In the genomic region with DNA sequence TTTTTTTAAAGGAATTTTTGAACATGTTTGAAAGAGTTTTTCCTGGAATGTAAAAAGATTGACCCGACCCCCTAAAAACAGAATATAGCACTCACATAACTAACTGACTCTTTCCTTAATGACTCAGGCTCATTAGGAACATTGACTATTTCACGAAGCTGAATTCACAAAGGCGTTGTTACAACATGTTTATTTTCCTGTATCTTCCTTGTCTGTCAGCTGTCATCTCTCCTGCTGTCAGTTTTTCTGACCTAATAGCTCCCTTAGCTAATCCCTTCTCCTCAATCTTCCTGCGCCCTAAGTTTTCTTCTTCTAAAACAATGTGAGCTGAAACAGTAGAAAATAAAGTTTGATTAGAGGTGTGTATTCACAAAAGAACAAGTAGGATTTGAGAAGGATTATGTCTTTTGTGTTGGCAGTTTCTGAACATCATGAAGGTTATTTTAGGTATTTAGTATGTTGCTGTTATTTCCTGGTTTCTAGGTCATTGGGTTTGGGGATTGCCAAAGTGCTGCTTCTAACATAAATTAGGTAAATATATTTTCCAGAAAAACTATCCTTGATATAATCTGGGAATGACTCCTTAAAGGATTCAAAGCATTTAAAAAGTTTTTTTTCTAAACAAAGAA, we compare ENCODE assay signal across 14 cellular contexts. TPM values are rescaled to one million over a fixed set of nuclear protein-coding genes. Genes with fewer than 3 reads are reported as not detected.
A peak's percentile ranks its signal among the peaks of the same experiment; 100 is the strongest.
DNase-seq lines count a peak whose midpoint lies in the region; ATAC-seq, FAIRE-seq and TF ChIP-seq lines count a peak whose summit lies in the region.
"Had no signal": no experiment of that assay in that cellular context is flagged by ENCODE, and none has a peak within 500 bp of the region (broad histone marks: within the 10 kb centered on the region; RNA-seq: fewer than 3 reads in every experiment).

No MANE protein-coding gene starts in this region.

- no peak overlapping the region for H3K4me3 Mint-ChIP-seq in MCF 10A (ENCODE audit: unreplicated experiment)

- no peak overlapping the region for H3K27ac ChIP-seq in mammary epithelial cell (ENCODE audit: insufficient read depth, low read depth, low read length)
- peak overlapping the region in 3 of 4 donors; percentile 7 to 63 (median 21) for H3K27ac ChIP-seq in Peyer's patch
- peak overlapping the region; percentile 19 for H3K27ac ChIP-seq in upper lobe of right lung
- H3K27ac ChIP-seq: breast epithelium, SJCRH30 had no signal

- H3K27ac Mint-ChIP-seq in MCF 10A (ENCODE audit: low read depth, unreplicated experiment), result no peak overlapping the region

- TF ChIP-seq POLR2A in Peyer's patch (IDR thresholded peaks at IDR 0.05), result no peak

- H3K4me1 ChIP-seq in mammary epithelial cell (ENCODE audit: insufficient read depth, low read length), result no peaks in the 10 kb centered on the region
- no peaks in the 10 kb centered on the region for H3K4me1 ChIP-seq in Peyer's patch
- H3K4me1 ChIP-seq in upper lobe of right lung, result no peaks in the 10 kb centered on the region
- H3K4me1 ChIP-seq: breast epithelium, SJCRH30 had no signal

- TF ChIP-seq CTCF in mammary epithelial cell (conservative IDR thresholded peaks at IDR 0.05 in 1 of 2, IDR thresholded peaks at IDR 0.05 in 1 of 2; ENCODE audit: extremely low read depth in 1 of 2, insufficient read depth in 1 of 2, low read depth in 1 of 2, low read length in 2 of 2) (no peak), MCF 10A (IDR thresholded peaks at IDR 0.05; ENCODE audit: unreplicated experiment) (no peak), Peyer's patch (IDR thresholded peaks at IDR 0.05) (no peak), bronchial epithelial cell (IDR thresholded peaks at IDR 0.05; ENCODE audit: insufficient read depth, low read length, severe bottlenecking) (no peak), upper lobe of right lung (IDR thresholded peaks at IDR 0.05) (no peak)

- H3K4me2 ChIP-seq in mammary epithelial cell (ENCODE audit: insufficient read depth, low read depth, low read length), result no peak overlapping the region

- H3K4me3 ChIP-seq in mammary epithelial cell (replicated peaks in 1 of 3; ENCODE audit: insufficient read depth in 1 of 3, low read depth in 2 of 3, low read length in 3 of 3) (no peak overlapping the region), Peyer's patch (no peak overlapping the region), bronchial epithelial cell (ENCODE audit: low read depth, low read length) (no peak overlapping the region), upper lobe of right lung (no peak overlapping the region)
- H3K4me3 ChIP-seq: breast epithelium, heart left ventricle, SJCRH30 had no signal

- H3K79me2 ChIP-seq in mammary epithelial cell (ENCODE audit: insufficient read depth, low read length), result no peaks in the 10 kb centered on the region

- H3K9ac ChIP-seq in mammary epithelial cell (ENCODE audit: insufficient read depth, low read length), result no peak overlapping the region

- no peak overlapping the region for H2AFZ ChIP-seq in mammary epithelial cell (ENCODE audit: low read depth, low read length)

- in situ Hi-C loops in mammary epithelial cell (cut with MboI; ENCODE audit: low sequenced_read_pairs in 2 of 2), result no loop called here

- ATAC-seq in upper lobe of right lung, result no peak
- no peak for ATAC-seq in GM19452 (IDR thresholded peaks at IDR 0.05; ENCODE audit: unreplicated experiment)
- ATAC-seq in Right ventricle myocardium superior (ENCODE audit: poor library complexity), result no peak
- no peak for ATAC-seq in HG03442 (IDR thresholded peaks at IDR 0.05; ENCODE audit: unreplicated experiment)
- ATAC-seq: HCT116, heart left ventricle had no signal

- BruUV-seq in mammary epithelial cell (replicated peaks; lab: Mats Ljungman, UMichigan) (no TSS peak), MCF 10A (replicated peaks; lab: Mats Ljungman, UMichigan) (no TSS peak)

- 60% methylated on average over 4 of the region's 4 CpGs for WGBS in mammary epithelial cell (ENCODE audit: low coverage, missing lambda C conversion rate)

- DNase-seq in mammary epithelial cell, result peak; percentile 19
- DNase-seq in MCF 10A (ENCODE audit: unreplicated experiment), result no peak
- DNase-seq in Peyer's patch, result no peak
- peak; percentile 72 for DNase-seq in bronchial epithelial cell (ENCODE audit: low read depth)
- DNase-seq in upper lobe of right lung, result no peak
- DNase-seq in Right ventricle myocardium superior, result no peak
- DNase-seq: heart left ventricle, NCI-H2029 treated with DMSO at 0.1 percent for 48 hours, SJCRH30 had no signal

- H3K9me3 ChIP-seq in mammary epithelial cell (replicated peaks; ENCODE audit: insufficient read depth, low read length), result no peaks in the 10 kb centered on the region
- H3K9me3 ChIP-seq in Peyer's patch, result no peaks in the 10 kb centered on the region
- H3K9me3 ChIP-seq in upper lobe of right lung, result no peaks in the 10 kb centered on the region
- H3K9me3 ChIP-seq: breast epithelium, heart left ventricle, SJCRH30 had no signal

- H3K4me1 Mint-ChIP-seq in MCF 10A (ENCODE audit: insufficient read depth, unreplicated experiment), result peaks cover 6% of the 10 kb centered on the region

- dilution Hi-C loops in mammary epithelial cell (cut with HindIII; ENCODE audit: low sequenced_read_pairs), result no loop called here

- H4K20me1 ChIP-seq in mammary epithelial cell (ENCODE audit: insufficient read depth, low read length), result no peaks in the 10 kb centered on the region

- no peaks in the 10 kb centered on the region for H3K27me3 Mint-ChIP-seq in MCF 10A (ENCODE audit: insufficient read depth, unreplicated experiment)

- H3K9me3 Mint-ChIP-seq in MCF 10A (ENCODE audit: unreplicated experiment), result no peaks in the 10 kb centered on the region

- FAIRE-seq in bronchial epithelial cell (lab: Jason Lieb, UNC), result no peak
- FAIRE-seq: TTC549 had no signal

- no peaks in the 10 kb centered on the region for H3K36me3 Mint-ChIP-seq in MCF 10A (ENCODE audit: insufficient read depth, unreplicated experiment)

- H3K27me3 ChIP-seq in mammary epithelial cell (ENCODE audit: insufficient read depth, low read length), result no peaks in the 10 kb centered on the region
- no peaks in the 10 kb centered on the region for H3K27me3 ChIP-seq in Peyer's patch
- H3K27me3 ChIP-seq in bronchial epithelial cell (ENCODE audit: control insufficient read depth, insufficient read depth, low read length), result no peaks in the 10 kb centered on the region
- no peaks in the 10 kb centered on the region for H3K27me3 ChIP-seq in upper lobe of right lung
- H3K27me3 ChIP-seq: breast epithelium, heart left ventricle, SJCRH30 had no signal

- POLR2A ChIA-PET in MCF 10A (lab: Yijun Ruan, JAX), result no interaction called here

- H3K36me3 ChIP-seq in mammary epithelial cell (ENCODE audit: insufficient read depth, low read length) (no peaks in the 10 kb centered on the region), Peyer's patch (no peaks in the 10 kb centered on the region), bronchial epithelial cell (ENCODE audit: control insufficient read depth, insufficient read depth, low read length) (no peaks in the 10 kb centered on the region), upper lobe of right lung (no peaks in the 10 kb centered on the region)
- H3K36me3 ChIP-seq: breast epithelium, heart left ventricle, SJCRH30 had no signal

- CTCF ChIA-PET in mammary epithelial cell (lab: Charles Lee; ENCODE audit: low non-redundant PET), result no interaction called here
- CTCF ChIA-PET in MCF 10A (lab: Yijun Ruan, JAX), result interaction anchor here (0.7 to 1.3 kb wide), 2 partner anchors 8 to 16 kb away, joined by 4 to 5 read pairs; no protein-coding TSS in a partner anchor

- intact Hi-C loops in mammary epithelial cell (cut with micrococcal nuclease), result no loop called here
- intact Hi-C loops in MCF 10A (cut with micrococcal nuclease), result no loop called here
- intact Hi-C loops in upper lobe of right lung (cut with DNase I), result no loop called here
- intact Hi-C loops in Right ventricle myocardium superior (cut with DNase I), result no loop called here

RNA-seq across cellular contexts. Expression of a gene that starts 4.6 kb away (rescaled TPM):
- total RNA-seq in mammary epithelial cell, result 10 to 100 TPM; 18.4 to 21.0 TPM
- polyA plus RNA-seq in mammary epithelial cell, result 12.5 TPM
- 11.4 TPM for polyA minus RNA-seq in mammary epithelial cell
- total RNA-seq in MCF 10A (2022), result 7.8 and 8.1 TPM in 2 replicates
- total RNA-seq in Peyer's patch, result 10 to 100 TPM in 2 of 4 donors, 1 to 10 TPM in 2; 4.3 to 36.3 (median 9.0) TPM
- 8.7 and 9.7 TPM in 2 replicates for total RNA-seq in bronchial epithelial cell
- 39.0 TPM for total RNA-seq in upper lobe of right lung
- 12.9 TPM for total RNA-seq in Right ventricle myocardium superior

Comparison
In these comparisons a context has a peak if more than half of its experiments do, and no peak if none do; other contexts are left out.
1. DNase-seq: peak in mammary epithelial cell (single experiment) and bronchial epithelial cell (single experiment); none in MCF 10A (single experiment), Peyer's patch (0 of 3), upper lobe of right lung (single experiment) and Right ventricle myocardium superior (single experiment).